ENCODE assay signal across 32 cellular contexts in the genomic region with DNA sequence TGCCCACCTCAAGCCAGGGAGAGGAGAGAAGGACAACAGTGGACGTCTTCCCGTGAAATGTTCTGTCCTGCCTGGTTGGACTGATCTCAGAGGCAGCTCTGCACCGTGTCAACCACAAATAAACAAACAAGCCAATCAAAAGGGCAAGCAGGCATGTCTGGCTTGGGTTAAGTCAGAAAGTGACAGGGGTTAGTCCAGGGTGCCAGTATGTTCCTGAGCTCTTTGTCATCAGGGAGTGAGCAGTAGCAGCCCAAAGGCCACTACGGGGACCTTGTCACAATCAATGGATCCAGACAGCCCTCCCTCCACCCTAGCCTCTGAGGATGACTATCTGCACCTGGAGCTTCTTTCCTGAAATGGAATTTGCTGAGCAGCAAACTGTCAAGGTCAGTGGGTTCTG. TPM values are rescaled to one million over a fixed set of nuclear protein-coding genes. Genes with fewer than 3 reads are reported as not detected.
"Had no signal": no experiment of that assay in that cellular context is flagged by ENCODE, and none has a peak within 500 bp of the region (broad histone marks: within the 10 kb centered on the region; RNA-seq: fewer than 3 reads in every experiment).

No MANE protein-coding gene starts in this region.

- H3K4me3 Mint-ChIP-seq: activated naive CD8-positive, alpha-beta T cell; activated T-cell treated with anti-CD3 and anti-CD28 coated beads, Interleukin-2, amount 50 U/mL, for 4 hours; endodermal cell; mesothelial cell of epicardium; naive thymus-derived CD8-positive, alpha-beta T cell; stimulated activated effector memory CD8-positive, alpha-beta T cell treated with anti-CD3 and anti-CD28 coated beads, Interleukin-12 subunit alpha, Interleukin-12 subunit beta, amount 100 ng/mL, for 72 hours; T-helper 17 cell; type B pancreatic cell had no signal

- H3K27ac ChIP-seq: adrenal gland, ascending aorta, breast epithelium, coronary artery, esophagus squamous epithelium, gastrocnemius medialis, left lung, neutrophil, pancreas, testis, vagina had no signal

- DNase-seq: activated CD4-positive, alpha-beta T cell treated with anti-CD3 and anti-CD28 coated beads for 4 hours; activated CD4-positive, alpha-beta T cell treated with anti-CD3 and anti-CD28 coated beads, Interleukin-2, amount 50 U/mL, for 48 hours; activated CD4-positive, CD25-positive, alpha-beta regulatory T cell; activated CD8-positive, alpha-beta memory T cell treated with anti-CD3 and anti-CD28 coated beads, Interleukin-2, amount 50 U/mL, for 48 hours; activated naive CD4-positive, alpha-beta T cell; activated T-cell treated with anti-CD3 and anti-CD28 coated beads, Interleukin-2, amount 50 U/mL, for 4 hours; adrenal gland; cerebellar nuclear complex; endodermal cell; esophagus squamous epithelium; gastrocnemius medialis; left lung; mammary epithelial cell; naive thymus-derived CD8-positive, alpha-beta T cell; pancreas; small intestine; stimulated activated CD4-positive, alpha-beta T cell treated with anti-CD3 and anti-CD28 coated beads, Interleukin-2, amount 100 ng/mL, for 24 hours; T-helper 17 cell; testis had no signal

- H3K4me1 ChIP-seq: ascending aorta, gastrocnemius medialis, pancreas, testis had no signal

- H3K4me1 Mint-ChIP-seq: endodermal cell, mesothelial cell of epicardium, T-helper 17 cell had no signal

- H3K4me3 ChIP-seq: adrenal gland, ascending aorta, breast epithelium, coronary artery, esophagus squamous epithelium, gastrocnemius medialis, left lung, pancreas, testis, vagina had no signal

- FAIRE-seq: keratinocyte, pancreas, small intestine had no signal

- H3K27me3 Mint-ChIP-seq: type B pancreatic cell had no signal

- H3K36me3 Mint-ChIP-seq: activated naive CD8-positive, alpha-beta T cell; mesothelial cell of epicardium; naive thymus-derived CD8-positive, alpha-beta T cell; stimulated activated effector memory CD8-positive, alpha-beta T cell treated with anti-CD3 and anti-CD28 coated beads, Interleukin-12 subunit alpha, Interleukin-12 subunit beta, amount 100 ng/mL, for 72 hours; type B pancreatic cell had no signal

- H3K27ac Mint-ChIP-seq: activated naive CD8-positive, alpha-beta T cell; activated T-helper 2 cell treated with anti-CD3 and anti-CD28 coated beads, Interferon-gamma antibody, Interleukin-2, Interleukin-4, amounts not matched to agents 10 μg/mL and 5 μg/mL and 100 μg/mL, durations not matched to agents 14 hours and 24 hours and 36 hours; endodermal cell; mesothelial cell of epicardium; stimulated activated effector memory CD8-positive, alpha-beta T cell treated with anti-CD3 and anti-CD28 coated beads, Interleukin-12 subunit alpha, Interleukin-12 subunit beta, amount 100 ng/mL, for 72 hours; T-helper 17 cell; type B pancreatic cell had no signal

- H3K27me3 ChIP-seq: adrenal gland, ascending aorta, breast epithelium, pancreas, testis, vagina had no signal

- H3K9me3 ChIP-seq: adrenal gland, ascending aorta, breast epithelium, esophagus squamous epithelium, gastrocnemius medialis, left lung, neutrophil, pancreas, testis, vagina had no signal

- H3K9me3 Mint-ChIP-seq: activated T-cell treated with anti-CD3 and anti-CD28 coated beads, Interleukin-2, amount 50 U/mL, for 4 hours; activated T-helper 2 cell treated with anti-CD3 and anti-CD28 coated beads, Interferon-gamma antibody, Interleukin-2, Interleukin-4, amounts not matched to agents 10 μg/mL and 5 μg/mL and 100 μg/mL, durations not matched to agents 14 hours and 24 hours and 36 hours; mesothelial cell of epicardium; stimulated activated effector memory CD8-positive, alpha-beta T cell treated with anti-CD3 and anti-CD28 coated beads, Interleukin-12 subunit alpha, Interleukin-12 subunit beta, amount 100 ng/mL, for 72 hours; type B pancreatic cell had no signal

- ATAC-seq: activated T-cell treated with anti-CD3 and anti-CD28 coated beads, Interleukin-2, amount 50 U/mL, for 4 hours; gastrocnemius medialis; left lung; naive thymus-derived CD8-positive, alpha-beta T cell; pancreas; sciatic nerve; stimulated activated effector memory CD8-positive, alpha-beta T cell treated with anti-CD3 and anti-CD28 coated beads, Interleukin-12 subunit alpha, Interleukin-12 subunit beta, amount 100 ng/mL, for 72 hours; T-helper 17 cell had no signal

- H3K36me3 ChIP-seq: adrenal gland, ascending aorta, breast epithelium, esophagus squamous epithelium, gastrocnemius medialis, left lung, neutrophil, pancreas, vagina had no signal

RNA-seq across cellular contexts. Expression of a gene that starts 35.0 kb away (rescaled TPM):
- total RNA-seq: activated CD8-positive, alpha-beta memory T cell treated with anti-CD3 and anti-CD28 coated beads for 36 hours; activated T-cell treated with anti-CD3 and anti-CD28 coated beads, Interleukin-2, amount 50 U/mL, for 4 hours; activated T-helper 2 cell treated with anti-CD3 and anti-CD28 coated beads, Interferon-gamma antibody, Interleukin-2, Interleukin-4, amounts not matched to agents 10 μg/mL and 5 μg/mL and 100 μg/mL, durations not matched to agents 14 hours and 24 hours and 36 hours; ascending aorta; breast epithelium; gastrocnemius medialis; naive thymus-derived CD8-positive, alpha-beta T cell; sciatic nerve; T-helper 17 cell; vagina had no signal
